18 cellular contexts compared by ENCODE assay signal in genomic region chr7:46058424-46058823, GRCh38.
A peak's percentile ranks its signal among the peaks of the same experiment; 100 is the strongest.
DNase-seq lines count a peak whose midpoint lies in the region; ATAC-seq and TF ChIP-seq lines count a peak whose summit lies in the region.
"Had no signal": no experiment of that assay in that cellular context is flagged by ENCODE, and none has a peak within 500 bp of the region (broad histone marks: within the 10 kb centered on the region; RNA-seq: fewer than 3 reads in every experiment).

No MANE protein-coding gene starts in this region.

- H3K4me3 ChIP-seq in mammary epithelial cell (replicated peaks in 1 of 3; ENCODE audit: insufficient read depth in 1 of 3, low read depth in 2 of 3, low read length in 3 of 3) (no peak overlapping the region), left lung (no peak overlapping the region)
- H3K4me3 ChIP-seq: SK-N-MC, skin epidermis, stomach had no signal

- H3K36me3 ChIP-seq in mammary epithelial cell (ENCODE audit: insufficient read depth, low read length) (no peaks in the 10 kb centered on the region), left lung (no peaks in the 10 kb centered on the region)
- H3K36me3 ChIP-seq: stomach had no signal

- no peaks in the 10 kb centered on the region for H3K9me3 Mint-ChIP-seq in activated naive CD4-positive, alpha-beta T cell treated with anti-CD3 and anti-CD28 coated beads, Interleukin-2, amount 50 U/mL, for 72 hours
- H3K9me3 Mint-ChIP-seq in activated naive CD4-positive, alpha-beta T cell treated with anti-CD3 and anti-CD28 coated beads for 36 hours: no peaks in the 10 kb centered on the region
- H3K9me3 Mint-ChIP-seq in stimulated activated memory B cell treated with anti-CD40 and anti-IgM and Interleukin-4, amounts not matched to agents 10 μg/mL and 1 μg/mL and 100 μg/mL, for 72 hours: peaks cover 5% of the 10 kb centered on the region

- H3K4me2 ChIP-seq in mammary epithelial cell (ENCODE audit: insufficient read depth, low read depth, low read length): no peak overlapping the region

- no peak overlapping the region for H3K27ac Mint-ChIP-seq in activated naive CD4-positive, alpha-beta T cell treated with anti-CD3 and anti-CD28 coated beads, Interleukin-2, amount 50 U/mL, for 72 hours
- H3K27ac Mint-ChIP-seq in activated naive CD4-positive, alpha-beta T cell treated with anti-CD3 and anti-CD28 coated beads for 36 hours: no peak overlapping the region
- no peak overlapping the region for H3K27ac Mint-ChIP-seq in stimulated activated memory B cell treated with anti-CD40 and anti-IgM and Interleukin-4, amounts not matched to agents 10 μg/mL and 1 μg/mL and 100 μg/mL, for 72 hours

- H3K9me3 ChIP-seq in mammary epithelial cell (replicated peaks; ENCODE audit: insufficient read depth, low read length) (no peaks in the 10 kb centered on the region), left lung (no peaks in the 10 kb centered on the region)
- H3K9me3 ChIP-seq: Caco-2, stomach had no signal

- H3K4me1 Mint-ChIP-seq in activated naive CD4-positive, alpha-beta T cell treated with anti-CD3 and anti-CD28 coated beads for 36 hours (ENCODE audit: low read depth): no peaks in the 10 kb centered on the region
- H3K4me1 Mint-ChIP-seq in stimulated activated memory B cell treated with anti-CD40 and anti-IgM and Interleukin-4, amounts not matched to agents 10 μg/mL and 1 μg/mL and 100 μg/mL, for 72 hours: no peaks in the 10 kb centered on the region

- no TSS peak for BruUV-seq in mammary epithelial cell (replicated peaks; lab: Mats Ljungman, UMichigan)

- CTCF ChIA-PET in activated naive CD4-positive, alpha-beta T cell treated with anti-CD3 and anti-CD28 coated beads for 36 hours (lab: Charles Lee): no interaction called here
- CTCF ChIA-PET in mammary epithelial cell (lab: Charles Lee; ENCODE audit: low non-redundant PET): no interaction called here

- no peak overlapping the region for H2AFZ ChIP-seq in mammary epithelial cell (ENCODE audit: low read depth, low read length)

- intact Hi-C loops in activated naive CD4-positive, alpha-beta T cell treated with anti-CD3 and anti-CD28 coated beads for 36 hours (cut with micrococcal nuclease): no loop called here
- intact Hi-C loops in mammary epithelial cell (cut with micrococcal nuclease): no loop called here
- intact Hi-C loops in left lung (cut with DNase I): no loop called here
- intact Hi-C loops in sciatic nerve (cut with DNase I): no loop called here

- H3K27me3 Mint-ChIP-seq in activated naive CD4-positive, alpha-beta T cell treated with anti-CD3 and anti-CD28 coated beads for 36 hours (ENCODE audit: low read depth): no peaks in the 10 kb centered on the region
- no peaks in the 10 kb centered on the region for H3K27me3 Mint-ChIP-seq in stimulated activated memory B cell treated with anti-CD40 and anti-IgM and Interleukin-4, amounts not matched to agents 10 μg/mL and 1 μg/mL and 100 μg/mL, for 72 hours

- in situ Hi-C loops in mammary epithelial cell (cut with MboI; ENCODE audit: low sequenced_read_pairs in 2 of 2): no loop called here

- H3K4me3 Mint-ChIP-seq in activated naive CD4-positive, alpha-beta T cell treated with anti-CD3 and anti-CD28 coated beads for 36 hours: no peak overlapping the region
- no peak overlapping the region for H3K4me3 Mint-ChIP-seq in stimulated activated memory B cell treated with anti-CD40 and anti-IgM and Interleukin-4, amounts not matched to agents 10 μg/mL and 1 μg/mL and 100 μg/mL, for 72 hours

- H3K36me3 Mint-ChIP-seq in activated naive CD4-positive, alpha-beta T cell treated with anti-CD3 and anti-CD28 coated beads, Interleukin-2, amount 50 U/mL, for 72 hours: no peaks in the 10 kb centered on the region
- no peaks in the 10 kb centered on the region for H3K36me3 Mint-ChIP-seq in activated naive CD4-positive, alpha-beta T cell treated with anti-CD3 and anti-CD28 coated beads for 36 hours (ENCODE audit: low read depth)
- H3K36me3 Mint-ChIP-seq in stimulated activated memory B cell treated with anti-CD40 and anti-IgM and Interleukin-4, amounts not matched to agents 10 μg/mL and 1 μg/mL and 100 μg/mL, for 72 hours: no peaks in the 10 kb centered on the region

- H3K27me3 ChIP-seq in mammary epithelial cell (ENCODE audit: insufficient read depth, low read length) (no peaks in the 10 kb centered on the region), left lung (no peaks in the 10 kb centered on the region)
- H3K27me3 ChIP-seq: stomach had no signal

- dilution Hi-C loops in mammary epithelial cell (cut with HindIII; ENCODE audit: low sequenced_read_pairs): no loop called here

- peak; percentile 14 to 81 for ATAC-seq in activated naive CD4-positive, alpha-beta T cell treated with anti-CD3 and anti-CD28 coated beads, Interleukin-2, amount 50 U/mL, for 72 hours
- peak; percentile 37 for ATAC-seq in stimulated activated memory B cell treated with anti-CD40 and anti-IgM and Interleukin-4, amounts not matched to agents 10 μg/mL and 1 μg/mL and 100 μg/mL, for 72 hours
- ATAC-seq in left lung: no peak
- ATAC-seq in sciatic nerve: no peak

- H4K20me1 ChIP-seq in mammary epithelial cell (ENCODE audit: insufficient read depth, low read length): no peaks in the 10 kb centered on the region

- H3K79me2 ChIP-seq in mammary epithelial cell (ENCODE audit: insufficient read depth, low read length): no peaks in the 10 kb centered on the region

- H3K4me1 ChIP-seq in mammary epithelial cell (ENCODE audit: insufficient read depth, low read length) (no peaks in the 10 kb centered on the region), left lung (no peaks in the 10 kb centered on the region)
- H3K4me1 ChIP-seq: Caco-2, stomach had no signal

- 84% methylated on average over 4 of the region's 4 CpGs for WGBS in mammary epithelial cell (ENCODE audit: low coverage, missing lambda C conversion rate)

- no peak for DNase-seq in activated naive CD4-positive, alpha-beta T cell treated with anti-CD3 and anti-CD28 coated beads, Interleukin-2, amount 50 U/mL, for 72 hours (ENCODE audit: low spot score in 2 of 2)
- no peak for DNase-seq in activated naive CD4-positive, alpha-beta T cell treated with anti-CD3 and anti-CD28 coated beads for 36 hours
- DNase-seq in MV-4-11 (lab: John Stamatoyannopoulos, UW) (peak; percentile 93), mammary epithelial cell (peak; percentile 22), left lung (no peak), sciatic nerve (ENCODE audit: low spot score) (no peak)
- DNase-seq in stimulated activated CD8-positive, alpha-beta memory T cell treated with anti-CD3 and anti-CD28 coated beads, Interleukin-4, amount 100 ng/mL, for 48 hours: no peak
- DNase-seq: activated naive CD4-positive, alpha-beta T cell; Caco-2; head of caudate nucleus; kidney; NCI-H2029 treated with DMSO at 0.1 percent for 48 hours; NCI-H82; stomach had no signal

- H3K27ac ChIP-seq in mammary epithelial cell (ENCODE audit: insufficient read depth, low read depth, low read length) (no peak overlapping the region), left lung (no peak overlapping the region)
- H3K27ac ChIP-seq: SK-N-MC, stomach, VCaP had no signal

- no peak overlapping the region for H3K9ac ChIP-seq in mammary epithelial cell (ENCODE audit: insufficient read depth, low read length)

- TF ChIP-seq CTCF in mammary epithelial cell (conservative IDR thresholded peaks at IDR 0.05 in 1 of 2, IDR thresholded peaks at IDR 0.05 in 1 of 2; ENCODE audit: extremely low read depth in 1 of 2, insufficient read depth in 1 of 2, low read depth in 1 of 2, low read length in 2 of 2): no peak
- TF ChIP-seq CTCF in left lung (IDR thresholded peaks at IDR 0.05): no peak

Comparison
In these comparisons a context has a peak if more than half of its experiments do, and no peak if none do; other contexts are left out.
1. ATAC-seq: peak in activated naive CD4-positive, alpha-beta T cell treated with anti-CD3 and anti-CD28 coated beads, Interleukin-2, amount 50 U/mL, for 72 hours (2 of 2) and stimulated activated memory B cell treated with anti-CD40 and anti-IgM and Interleukin-4, amounts not matched to agents 10 μg/mL and 1 μg/mL and 100 μg/mL, for 72 hours (single experiment); none in left lung (single experiment) and sciatic nerve (single experiment).
2. DNase-seq: peak in MV-4-11 (single experiment) and mammary epithelial cell (single experiment); none in activated naive CD4-positive, alpha-beta T cell treated with anti-CD3 and anti-CD28 coated beads, Interleukin-2, amount 50 U/mL, for 72 hours (0 of 2), activated naive CD4-positive, alpha-beta T cell treated with anti-CD3 and anti-CD28 coated beads for 36 hours (single experiment), left lung (0 of 2), sciatic nerve (single experiment) and stimulated activated CD8-positive, alpha-beta memory T cell treated with anti-CD3 and anti-CD28 coated beads, Interleukin-4, amount 100 ng/mL, for 48 hours (single experiment).